13 cellular contexts compared by ENCODE assay signal in the genomic region with DNA sequence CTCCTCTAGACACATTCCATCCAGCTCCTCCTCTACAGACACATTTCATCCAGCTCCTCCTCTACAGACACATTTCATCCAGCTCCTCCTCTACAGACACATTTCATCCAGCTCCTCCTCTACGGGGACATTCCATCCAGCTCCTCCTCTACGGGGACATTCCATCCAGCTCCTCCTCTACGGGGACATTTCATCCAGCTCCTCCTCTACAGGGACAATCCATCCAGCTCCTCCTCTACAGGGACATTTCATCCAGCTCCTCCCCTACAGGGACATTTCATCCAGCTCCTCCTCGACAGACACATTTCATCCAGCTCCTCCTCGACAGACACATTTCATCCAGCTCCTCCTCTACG. TPM values are rescaled to one million over a fixed set of nuclear protein-coding genes. Genes with fewer than 3 reads are reported as not detected.
DNase-seq lines count a peak whose midpoint lies in the region; ATAC-seq, FAIRE-seq and TF ChIP-seq lines count a peak whose summit lies in the region.
"Not testable (repeated sequence)": the region's sequence is repeated elsewhere in the genome, so short reads cannot be mapped to it uniquely, and the experiment has no call there.
"Had no signal": no experiment of that assay in that cellular context is flagged by ENCODE, and none has a peak within 500 bp of the region (broad histone marks: within the 10 kb centered on the region; RNA-seq: fewer than 3 reads in every experiment).

No MANE protein-coding gene starts in this region.

- H2AK5ac ChIP-seq in trophoblast cell (ENCODE audit: low read length), result not testable (repeated sequence)

- H4K8ac ChIP-seq in trophoblast cell (ENCODE audit: low read depth, low read length), result not testable (repeated sequence)

- not testable (repeated sequence) for H3K4me1 ChIP-seq in ACC112 (ENCODE audit: control insufficient read depth, insufficient read depth, low read length, unreplicated experiment); endodermal cell (ENCODE audit: control insufficient read depth, insufficient read depth, low read length); trophoblast cell (ENCODE audit: control insufficient read depth in 1 of 2, insufficient read depth in 2 of 2, low read length in 2 of 2)

- POLR2A ChIA-PET in activated naive CD8-positive, alpha-beta T cell treated with anti-CD3 and anti-CD28 coated beads, Interleukin-2, amount 10 ng/mL, durations not matched to agents 7 days and 5 days (lab: Charles Lee), result interaction anchor here (1.0 kb wide), 1 partner anchor 10 kb away, joined by 4 read pairs; no protein-coding TSS in a partner anchor

- not testable (repeated sequence) for H3K23ac ChIP-seq in trophoblast cell (ENCODE audit: low read length)

- H3K4me1 Mint-ChIP-seq in activated naive CD8-positive, alpha-beta T cell treated with anti-CD3 and anti-CD28 coated beads, Interleukin-2, amount 10 ng/mL, durations not matched to agents 7 days and 5 days; endodermal cell: not testable (repeated sequence)
- peaks cover 24% of the 10 kb centered on the region for H3K4me1 Mint-ChIP-seq in memory B cell

- FAIRE-seq in urothelium cell line (lab: Jason Lieb, UNC), result peak; percentile 91

- not testable (repeated sequence) for H3K4ac ChIP-seq in trophoblast cell (ENCODE audit: low read depth, low read length)

- not testable (repeated sequence) for H3K27me3 ChIP-seq in ACC112 (ENCODE audit: insufficient read depth, low read length); WERI-Rb-1 (ENCODE audit: insufficient read depth, low read depth, severe bottlenecking); endodermal cell (ENCODE audit: control insufficient read depth, insufficient read depth, low read length, poor library complexity, severe bottlenecking); trophoblast cell (ENCODE audit: insufficient read depth, low read length)

- not testable (repeated sequence) for H4K91ac ChIP-seq in trophoblast cell (ENCODE audit: low read depth, low read length)

- not testable (repeated sequence) for H3K9me3 ChIP-seq in WERI-Rb-1 (ENCODE audit: severe bottlenecking)
- H3K9me3 ChIP-seq in endodermal cell (ENCODE audit: control insufficient read depth, low read length) (peaks cover 30% of the 10 kb centered on the region), trophoblast cell (ENCODE audit: insufficient read depth, low read depth, low read length) (peaks cover 38% of the 10 kb centered on the region)

- not testable (repeated sequence) for H2AFZ ChIP-seq in ACC112 (ENCODE audit: low read length, unreplicated experiment); trophoblast cell (ENCODE audit: insufficient read depth, low read length, poor library complexity)

- H3K27ac ChIP-seq in ACC112 (ENCODE audit: low read depth, low read length) (peak overlapping the region; percentile 41), endodermal cell (ENCODE audit: low read depth, low read length) (peak overlapping the region; percentile 44), trophoblast cell (ENCODE audit: low read depth, low read length) (peak overlapping the region; percentile 8)
- not testable (repeated sequence) for H3K27ac ChIP-seq in WERI-Rb-1

- not testable (repeated sequence) for H3K4me2 ChIP-seq in trophoblast cell (ENCODE audit: low read length)

- not testable (repeated sequence) for H3K79me2 ChIP-seq in ACC112 (ENCODE audit: control insufficient read depth, insufficient read depth, low read length, unreplicated experiment); trophoblast cell (ENCODE audit: control insufficient read depth, insufficient read depth, low read length, poor library complexity)

- H2BK120ac ChIP-seq in trophoblast cell (ENCODE audit: insufficient read depth, low read length, poor library complexity), result not testable (repeated sequence)

- WGBS in endodermal cell (ENCODE audit: insufficient coverage in 1 of 2, insufficient read length in 1 of 2), 2 experiments, result 91 to 95% methylated on average over 6 of the region's 6 CpGs
- WGBS in trophoblast cell (ENCODE audit: extremely low coverage, insufficient coverage, insufficient read length), result no CpG with 5 or more reads among the region's 6 CpGs

- H3K36me3 Mint-ChIP-seq in activated naive CD8-positive, alpha-beta T cell treated with anti-CD3 and anti-CD28 coated beads, Interleukin-2, amount 10 ng/mL, durations not matched to agents 7 days and 5 days, result not testable (repeated sequence)
- H3K36me3 Mint-ChIP-seq in endodermal cell (ENCODE audit: low read depth) (peaks cover 69% of the 10 kb centered on the region), memory B cell (peaks cover 28% of the 10 kb centered on the region)

- H3K36me3 ChIP-seq in ACC112 (ENCODE audit: insufficient read depth, low read length) (peaks cover 28% of the 10 kb centered on the region; the same call in 1 of the 2 replicates), WERI-Rb-1 (peaks cover 62% of the 10 kb centered on the region), endodermal cell (ENCODE audit: control insufficient read depth, insufficient read depth, low read length) (peaks cover 81% of the 10 kb centered on the region), trophoblast cell (ENCODE audit: control insufficient read depth in 1 of 2, insufficient read depth in 2 of 2, low read length in 2 of 2) (peaks cover 66 to 69% of the 10 kb centered on the region in 2 experiments)

- not testable (repeated sequence) for H3K27me3 Mint-ChIP-seq in activated naive CD8-positive, alpha-beta T cell treated with anti-CD3 and anti-CD28 coated beads, Interleukin-2, amount 10 ng/mL, durations not matched to agents 7 days and 5 days; endodermal cell (ENCODE audit: insufficient read depth); memory B cell

- not testable (repeated sequence) for H3K4me3 ChIP-seq in ACC112 (ENCODE audit: low read depth, low read length); WERI-Rb-1 (ENCODE audit: low read depth, low read length); endodermal cell (ENCODE audit: low read length); trophoblast cell (ENCODE audit: low read depth, low read length)

- not testable (repeated sequence) for H3K79me1 ChIP-seq in trophoblast cell (ENCODE audit: low read length)

- TF ChIP-seq CTCF in WERI-Rb-1 (IDR thresholded peaks at IDR 0.05; ENCODE audit: low read depth, low read length); endodermal cell (conservative IDR thresholded peaks at IDR 0.05): not testable (repeated sequence)

- not testable (repeated sequence) for H3K4me3 Mint-ChIP-seq in activated naive CD8-positive, alpha-beta T cell treated with anti-CD3 and anti-CD28 coated beads, Interleukin-2, amount 10 ng/mL, durations not matched to agents 7 days and 5 days; endodermal cell; memory B cell

- H3K14ac ChIP-seq in trophoblast cell (ENCODE audit: low read length), result not testable (repeated sequence)

- not testable (repeated sequence) for H2BK5ac ChIP-seq in trophoblast cell (ENCODE audit: low read depth, low read length, poor library complexity)

- not testable (repeated sequence) for H2BK12ac ChIP-seq in trophoblast cell (ENCODE audit: low read length)

- not testable (repeated sequence) for H3K18ac ChIP-seq in trophoblast cell (ENCODE audit: low read length)

- ATAC-seq in activated naive CD8-positive, alpha-beta T cell treated with anti-CD3 and anti-CD28 coated beads, Interleukin-2, amount 10 ng/mL, durations not matched to agents 7 days and 5 days (ENCODE audit: low read depth); memory B cell (ENCODE audit: low read depth): not testable (repeated sequence)

- not testable (repeated sequence) for H4K12ac ChIP-seq in trophoblast cell (ENCODE audit: low read depth, low read length)

- not testable (repeated sequence) for H3K27ac Mint-ChIP-seq in activated naive CD8-positive, alpha-beta T cell treated with anti-CD3 and anti-CD28 coated beads, Interleukin-2, amount 10 ng/mL, durations not matched to agents 7 days and 5 days
- H3K27ac Mint-ChIP-seq in endodermal cell, result peak overlapping the region; percentile 97
- H3K27ac Mint-ChIP-seq in memory B cell, result peak overlapping the region; percentile 48

- H3K9me3 Mint-ChIP-seq in activated naive CD8-positive, alpha-beta T cell treated with anti-CD3 and anti-CD28 coated beads, Interleukin-2, amount 10 ng/mL, durations not matched to agents 7 days and 5 days; endodermal cell; memory B cell: not testable (repeated sequence)

- peak overlapping the region; percentile 41 for H3K9ac ChIP-seq in endodermal cell (ENCODE audit: extremely low read depth, low read length, poor library complexity, severe bottlenecking)
- H3K9ac ChIP-seq in trophoblast cell (ENCODE audit: low read length), result not testable (repeated sequence)

- peak; percentile 22 for DNase-seq in HS-5 (ENCODE audit: low read depth)
- DNase-seq in WERI-Rb-1, result peak; percentile 4
- DNase-seq in activated naive CD8-positive, alpha-beta T cell treated with anti-CD3 and anti-CD28 coated beads, Interleukin-2, amount 10 ng/mL, durations not matched to agents 7 days and 5 days, result peak; percentile 3
- peak; percentile 11 for DNase-seq in endodermal cell
- DNase-seq in memory B cell (ENCODE audit: low spot score in 2 of 2); trophoblast cell; urothelium cell line (ENCODE audit: low spot score): not testable (repeated sequence)

RNA-seq across cellular contexts. Expression of gene CLPTM1L, which starts 18.4 kb away (rescaled TPM):
- total RNA-seq in activated naive CD8-positive, alpha-beta T cell treated with anti-CD3 and anti-CD28 coated beads, Interleukin-2, amount 10 ng/mL, durations not matched to agents 7 days and 5 days, result 10 to 100 TPM; 80.9 to 82.7 TPM
- 10 to 100 TPM; 68.0 to 89.4 TPM for total RNA-seq in endodermal cell
- polyA plus RNA-seq in endodermal cell (2013, experiment 1 of 2), result 90.0 TPM
- 75.7 TPM for polyA plus RNA-seq in endodermal cell (2013, experiment 2 of 2)
- 84.8 and 91.2 TPM in 2 replicates for polyA plus RNA-seq in trophoblast cell (2013)

RNA-seq across cellular contexts. Expression of gene TERT, which starts 31.7 kb away (rescaled TPM):
- total RNA-seq in activated naive CD8-positive, alpha-beta T cell treated with anti-CD3 and anti-CD28 coated beads, Interleukin-2, amount 10 ng/mL, durations not matched to agents 7 days and 5 days, result under 1 TPM in 1 of 2 experiments, not detected in 1; 0.36 TPM
- total RNA-seq in endodermal cell, result 1 to 10 TPM; 7.1 to 9.8 TPM
- polyA plus RNA-seq in endodermal cell (2013, experiment 1 of 2), result 3.0 TPM
- 2.3 TPM for polyA plus RNA-seq in endodermal cell (2013, experiment 2 of 2)
- polyA plus RNA-seq in trophoblast cell (2013), result 0.08 TPM in 2 replicates
- total RNA-seq: ascending aorta, left cardiac atrium, lung, transverse colon had no signal
- polyA plus RNA-seq: CD8-positive, alpha-beta memory T cell had no signal

Comparison
In these comparisons a context has a peak if more than half of its experiments do, and no peak if none do; other contexts are left out.
1. RNA of gene TERT, which starts 31.7 kb away (total RNA-seq): 7.1 to 9.8 TPM in endodermal cell; 0.36 TPM in activated naive CD8-positive, alpha-beta T cell treated with anti-CD3 and anti-CD28 coated beads, Interleukin-2, amount 10 ng/mL, durations not matched to agents 7 days and 5 days; every median in the first group is over 4 times any median in the second.